ENCODE assay signal across 22 cellular contexts in genomic region chr16:49635591-49636581, GRCh38.
"Had no signal": no experiment of that assay in that cellular context is flagged by ENCODE, and none has a peak within 500 bp of the region (broad histone marks: within the 10 kb centered on the region; RNA-seq: fewer than 3 reads in every experiment).

No MANE protein-coding gene starts in this region.

- H3K36me3 ChIP-seq: neutrophil, uterus had no signal

- H3K27me3 ChIP-seq: foreskin keratinocyte, neutrophil, right atrium auricular region, sigmoid colon, tibial artery, upper lobe of left lung, uterus had no signal

- ATAC-seq: foreskin keratinocyte; left colon; left ventricle myocardium superior; stimulated activated effector memory CD8-positive, alpha-beta T cell treated with anti-CD3 and anti-CD28 coated beads, Interleukin-12 subunit alpha, Interleukin-12 subunit beta, amount 100 ng/mL, for 72 hours; stimulated activated naive CD8-positive, alpha-beta T cell treated with anti-CD3 and anti-CD28 coated beads, Interleukin-15, Interleukin-2, amounts not matched to agents 100 U/mL and 50 U/mL, for 24 hours had no signal

- H3K27ac ChIP-seq: foreskin keratinocyte, neutrophil, right atrium auricular region, sigmoid colon, skin epidermis, suprapubic skin, tibial artery, upper lobe of left lung, uterus had no signal

- H3K4me1 Mint-ChIP-seq: immature natural killer cell; stimulated activated effector memory CD8-positive, alpha-beta T cell treated with anti-CD3 and anti-CD28 coated beads, Interleukin-12 subunit alpha, Interleukin-12 subunit beta, amount 100 ng/mL, for 72 hours had no signal

- H3K9me3 Mint-ChIP-seq: immature natural killer cell; nephron progenitor cell; stimulated activated effector memory CD8-positive, alpha-beta T cell treated with anti-CD3 and anti-CD28 coated beads, Interleukin-12 subunit alpha, Interleukin-12 subunit beta, amount 100 ng/mL, for 72 hours had no signal

- H3K4me3 Mint-ChIP-seq: immature natural killer cell; nephron progenitor cell; stimulated activated effector memory CD8-positive, alpha-beta T cell treated with anti-CD3 and anti-CD28 coated beads, Interleukin-12 subunit alpha, Interleukin-12 subunit beta, amount 100 ng/mL, for 72 hours had no signal

- H3K27ac Mint-ChIP-seq: immature natural killer cell; nephron progenitor cell; stimulated activated effector memory CD8-positive, alpha-beta T cell treated with anti-CD3 and anti-CD28 coated beads, Interleukin-12 subunit alpha, Interleukin-12 subunit beta, amount 100 ng/mL, for 72 hours had no signal

- H3K9me3 ChIP-seq: neutrophil, right atrium auricular region, sigmoid colon, suprapubic skin, tibial artery, upper lobe of left lung, uterus had no signal

- H3K4me3 ChIP-seq: lung, right atrium auricular region, sigmoid colon, skin epidermis, suprapubic skin, tibial artery, upper lobe of left lung, uterus had no signal

- H3K4me1 ChIP-seq: foreskin keratinocyte had no signal

- H3K36me3 Mint-ChIP-seq: immature natural killer cell; stimulated activated effector memory CD8-positive, alpha-beta T cell treated with anti-CD3 and anti-CD28 coated beads, Interleukin-12 subunit alpha, Interleukin-12 subunit beta, amount 100 ng/mL, for 72 hours had no signal

- DNase-seq: dermis blood vessel endothelial cell; erythroblast; foreskin keratinocyte; immature natural killer cell; left colon; left ventricle myocardium superior; mesenchymal stem cell; midbrain; nephron progenitor cell; sigmoid colon; stimulated activated CD4-positive, alpha-beta T cell treated with anti-CD3 and anti-CD28 coated beads, Interleukin-4, amount 100 ng/mL, for 1 hour; stimulated activated CD8-positive, alpha-beta memory T cell treated with anti-CD3 and anti-CD28 coated beads, Interleukin-4, amount 100 ng/mL, for 48 hours; stimulated activated naive CD8-positive, alpha-beta T cell treated with anti-CD3 and anti-CD28 coated beads, Interleukin-15, Interleukin-2, amounts not matched to agents 100 U/mL and 50 U/mL, for 24 hours; uterus had no signal
